ENCODE assay signal across 26 cellular contexts in genomic region chr7:44661233-44661632, GRCh38.
"Had no signal": no experiment of that assay in that cellular context is flagged by ENCODE, and none has a peak within 500 bp of the region (broad histone marks: within the 10 kb centered on the region; RNA-seq: fewer than 3 reads in every experiment).

No MANE protein-coding gene starts in this region.

- H3K4me3 Mint-ChIP-seq: naive B cell; naive thymus-derived CD8-positive, alpha-beta T cell; nephron; neural progenitor cell; stimulated activated naive B cell treated with anti-CD40 and anti-IgM and Interleukin-4, amounts not matched to agents 10 μg/mL and 1 μg/mL and 100 μg/mL, for 72 hours; stimulated activated naive CD8-positive, alpha-beta T cell treated with anti-CD3 and anti-CD28 coated beads, Interleukin-15, Interleukin-2, amounts not matched to agents 100 ng/mL and 50 ng/mL, for 24 hours had no signal

- H3K4me3 ChIP-seq: neural progenitor cell, ovary, psoas muscle, right lobe of liver, sigmoid colon, stomach, thoracic aorta, thyroid gland, tibial nerve, upper lobe of left lung had no signal

- H3K27ac Mint-ChIP-seq: naive B cell; naive thymus-derived CD8-positive, alpha-beta T cell; nephron; neural progenitor cell; progenitor cell of endocrine pancreas; stimulated activated naive B cell treated with anti-CD40 and anti-IgM and Interleukin-4, amounts not matched to agents 10 μg/mL and 1 μg/mL and 100 μg/mL, for 72 hours; stimulated activated naive CD8-positive, alpha-beta T cell treated with anti-CD3 and anti-CD28 coated beads, Interleukin-15, Interleukin-2, amounts not matched to agents 100 ng/mL and 50 ng/mL, for 24 hours had no signal

- H3K4me1 Mint-ChIP-seq: neural progenitor cell had no signal

- DNase-seq: naive B cell; naive thymus-derived CD8-positive, alpha-beta T cell; occipital lobe; ovary; psoas muscle; right cardiac atrium; sigmoid colon; small intestine; stimulated activated CD4-positive, alpha-beta T cell treated with anti-CD3 and anti-CD28 coated beads, Interleukin-15, amount 100 ng/mL, for 24 hours; stimulated activated CD4-positive, alpha-beta T cell treated with anti-CD3 and anti-CD28 coated beads, Interleukin-2, amount 100 ng/mL, for 24 hours; stimulated activated CD4-positive, alpha-beta T cell treated with anti-CD3 and anti-CD28 coated beads, Interleukin-2, amount 100 ng/mL, for 48 hours; stimulated activated CD4-positive, alpha-beta T cell treated with anti-CD3 and anti-CD28 coated beads, Interleukin-4, amount 100 ng/mL, for 24 hours; stimulated activated naive B cell treated with anti-CD40 and anti-IgM and Interleukin-4, amounts not matched to agents 10 μg/mL and 1 μg/mL and 100 μg/mL, for 72 hours; stimulated activated naive CD4-positive, alpha-beta T cell treated with Interleukin-2 at 50 U/mL for 16 hours; stomach; thyroid gland; trophoblast cell; upper lobe of left lung had no signal

- ATAC-seq: naive thymus-derived CD8-positive, alpha-beta T cell; psoas muscle; right cardiac atrium; right lobe of liver; stimulated activated naive B cell treated with anti-CD40 and anti-IgM and Interleukin-4, amounts not matched to agents 10 μg/mL and 1 μg/mL and 100 μg/mL, for 72 hours had no signal

- H3K27me3 Mint-ChIP-seq: naive B cell; naive thymus-derived CD8-positive, alpha-beta T cell; progenitor cell of endocrine pancreas; stimulated activated naive B cell treated with anti-CD40 and anti-IgM and Interleukin-4, amounts not matched to agents 10 μg/mL and 1 μg/mL and 100 μg/mL, for 72 hours; stimulated activated naive CD8-positive, alpha-beta T cell treated with anti-CD3 and anti-CD28 coated beads, Interleukin-15, Interleukin-2, amounts not matched to agents 100 ng/mL and 50 ng/mL, for 24 hours had no signal

- H3K9me3 ChIP-seq: ovary, right lobe of liver, thyroid gland had no signal

- H3K27ac ChIP-seq: neural progenitor cell, ovary, parathyroid adenoma, psoas muscle, right lobe of liver, sigmoid colon, stomach, thoracic aorta, thyroid gland, tibial nerve, upper lobe of left lung had no signal

- H3K36me3 ChIP-seq: ovary, right lobe of liver had no signal

- H3K27me3 ChIP-seq: neural progenitor cell, ovary, right lobe of liver, sigmoid colon, stomach, thyroid gland, tibial nerve, upper lobe of left lung had no signal

- H3K4me1 ChIP-seq: neural progenitor cell had no signal
